In the genomic region with DNA sequence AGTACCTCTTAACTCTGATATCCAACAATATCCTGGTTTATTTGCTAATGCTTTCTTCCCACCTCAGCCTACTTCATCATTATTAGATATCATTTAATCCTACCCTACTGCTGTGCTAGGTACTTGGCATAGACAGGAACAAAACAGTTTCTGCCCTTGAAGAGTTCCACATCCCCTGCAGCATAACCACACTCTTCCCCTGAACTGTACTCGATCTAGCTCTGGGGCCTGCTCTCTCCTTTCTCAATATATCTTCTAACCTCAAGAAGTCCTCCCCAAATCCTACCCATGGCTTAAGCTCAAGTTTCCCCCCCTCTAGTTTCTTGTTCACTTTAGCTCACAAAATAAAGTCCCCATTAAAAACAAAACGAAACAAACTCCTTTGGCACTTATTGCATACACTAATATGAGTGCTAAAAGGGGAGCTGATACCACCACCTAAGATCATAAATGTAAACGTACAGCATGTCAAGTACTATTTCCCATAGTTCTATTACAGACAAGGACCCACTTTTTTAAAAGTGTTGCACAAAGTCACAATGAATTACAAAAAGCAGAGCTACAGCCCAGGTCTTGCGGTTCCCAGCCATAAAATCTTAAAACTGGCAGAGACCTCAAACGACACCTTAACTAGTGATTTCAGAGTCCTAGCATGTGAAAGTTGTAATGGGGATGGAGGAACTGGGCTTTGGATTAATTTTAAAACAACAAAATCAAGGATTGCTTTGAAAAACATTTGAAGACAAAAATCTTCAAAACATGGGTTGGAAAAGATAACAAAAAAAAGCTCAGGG, we compare ENCODE assay signal across 8 cellular contexts.
DNase-seq lines count a peak whose midpoint lies in the region; ATAC-seq and TF ChIP-seq lines count a peak whose summit lies in the region.

No MANE protein-coding gene starts in this region.

- no peaks in the 10 kb centered on the region for H3K9me3 ChIP-seq in skeletal muscle tissue (ENCODE audit: control insufficient read depth in 3 of 3, low read length in 3 of 3)

- H3K4me1 ChIP-seq in skeletal muscle tissue (ENCODE audit: control insufficient read depth in 3 of 3, insufficient read depth in 3 of 3, low read length in 3 of 3): peaks cover 19 to 22% (median 19%) of the 10 kb centered on the region in 3 donors

- no peaks in the 10 kb centered on the region for H3K9me3 Mint-ChIP-seq in effector memory CD8-positive, alpha-beta T cell

- peak overlapping the region in 1 of 3 donors; percentile 50 for H3K9ac ChIP-seq in skeletal muscle tissue (ENCODE audit: low read depth in 1 of 3, low read length in 3 of 3)

- H3K4me3 ChIP-seq in GM12865 (ENCODE audit: low read depth, low read length) (peak overlapping the region; percentile 67), skeletal muscle tissue (ENCODE audit: low read length in 3 of 3) (peak overlapping the region in 2 of 3 donors; percentile 69 to 71)

- DNase-seq in GM12865 (ENCODE audit: low read depth): no peak
- DNase-seq in NOMO-1 (lab: John Stamatoyannopoulos, UW; ENCODE audit: unreplicated experiment in 2 of 2): peak; percentile 26 to 33
- no peak for DNase-seq in effector memory CD8-positive, alpha-beta T cell
- no peak for DNase-seq in NCI-H510A treated with DMSO at 0.1 percent for 48 hours (lab: John Stamatoyannopoulos, UW)
- DNase-seq in stimulated activated CD4-positive, alpha-beta T cell treated with anti-CD3 and anti-CD28 coated beads, Interleukin-15, amount 100 ng/mL, for 24 hours: no peak

- H3K4me1 Mint-ChIP-seq in effector memory CD8-positive, alpha-beta T cell (ENCODE audit: low read depth in 2 of 2): peaks cover 29 to 38% of the 10 kb centered on the region in 2 donors

- peak overlapping the region; percentile 63 for H3K27ac ChIP-seq in skeletal muscle tissue (ENCODE audit: low read depth, low read length)

- no peaks in the 10 kb centered on the region for H3K27me3 ChIP-seq in skeletal muscle tissue (ENCODE audit: control insufficient read depth in 3 of 3, insufficient read depth in 3 of 3, low read length in 3 of 3)

- H3K27me3 Mint-ChIP-seq in effector memory CD8-positive, alpha-beta T cell: peaks cover 0 to 6% of the 10 kb centered on the region in 2 donors

- H3K27ac Mint-ChIP-seq in effector memory CD8-positive, alpha-beta T cell: peak overlapping the region; percentile 95

- ATAC-seq in effector memory CD8-positive, alpha-beta T cell (replicated peaks): no peak
- ATAC-seq in HG03432 (IDR thresholded peaks at IDR 0.05; ENCODE audit: unreplicated experiment) (no peak), GM21576 (IDR thresholded peaks at IDR 0.05; ENCODE audit: unreplicated experiment) (no peak)

- no peaks in the 10 kb centered on the region for H3K36me3 ChIP-seq in skeletal muscle tissue (ENCODE audit: control insufficient read depth in 3 of 3, insufficient read depth in 3 of 3, low read length in 3 of 3)

- no peak for TF ChIP-seq CTCF in GM12865 (IDR thresholded peaks at IDR 0.05; ENCODE audit: insufficient read depth, low read depth, low read length, missing control alignments)

- peaks cover 11% of the 10 kb centered on the region for H3K36me3 Mint-ChIP-seq in effector memory CD8-positive, alpha-beta T cell (ENCODE audit: insufficient read depth)

- H3K4me3 Mint-ChIP-seq in effector memory CD8-positive, alpha-beta T cell: peak overlapping the region; percentile 87 to 88

Comparison
In these comparisons a context has a peak if more than half of its experiments do, and no peak if none do; other contexts are left out.
1. DNase-seq: peak in NOMO-1 (2 of 2); none in GM12865 (single experiment), effector memory CD8-positive, alpha-beta T cell (0 of 3), NCI-H510A treated with DMSO at 0.1 percent for 48 hours (single experiment) and stimulated activated CD4-positive, alpha-beta T cell treated with anti-CD3 and anti-CD28 coated beads, Interleukin-15, amount 100 ng/mL, for 24 hours (single experiment).